27 cellular contexts compared by ENCODE assay signal in the genomic region with DNA sequence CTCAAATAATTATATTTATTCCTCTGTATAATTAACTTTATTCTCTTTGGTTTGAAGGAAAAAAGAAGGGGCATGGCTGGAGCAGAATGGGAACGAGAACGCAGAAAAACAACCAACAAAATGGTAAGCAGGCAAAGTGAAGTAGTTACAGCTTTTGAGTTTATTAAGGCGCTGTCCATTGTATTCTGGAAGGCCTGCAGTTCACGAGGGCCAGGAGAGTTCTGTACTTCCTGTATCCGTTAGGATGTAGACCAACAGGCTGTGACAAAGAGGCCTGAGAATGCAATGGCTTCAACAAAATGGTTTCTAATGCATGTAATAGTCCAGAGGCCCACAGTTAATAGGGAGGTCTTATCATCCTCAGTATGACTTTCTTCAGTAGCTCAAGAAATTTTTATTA.
"Had no signal": no experiment of that assay in that cellular context is flagged by ENCODE, and none has a peak within 500 bp of the region (broad histone marks: within the 10 kb centered on the region; RNA-seq: fewer than 3 reads in every experiment).

No MANE protein-coding gene starts in this region.

- ATAC-seq: activated naive CD4-positive, alpha-beta T cell treated with anti-CD3 and anti-CD28 coated beads, Interleukin-2, amount 50 U/mL, for 72 hours; activated T-cell treated with anti-CD3 and anti-CD28 coated beads, Interleukin-2, amount 50 U/mL, for 72 hours; effector memory CD8-positive, alpha-beta T cell; esophagus mucosa had no signal

- H3K27ac Mint-ChIP-seq: activated CD4-positive, alpha-beta memory T cell treated with anti-CD3 and anti-CD28 coated beads, Interleukin-2, amount 10 ng/mL, durations not matched to agents 7 days and 5 days; activated CD4-positive, alpha-beta T cell treated with anti-CD3 and anti-CD28 coated beads, Interleukin-2, amount 10 ng/mL, durations not matched to agents 7 days and 5 days; activated naive CD4-positive, alpha-beta T cell treated with anti-CD3 and anti-CD28 coated beads, Interleukin-2, amount 10 ng/mL, durations not matched to agents 7 days and 5 days; activated naive CD4-positive, alpha-beta T cell treated with anti-CD3 and anti-CD28 coated beads, Interleukin-2, amount 50 U/mL, for 72 hours; activated naive CD8-positive, alpha-beta T cell treated with anti-CD3 and anti-CD28 coated beads, Interleukin-2, amount 10 ng/mL, durations not matched to agents 7 days and 5 days; activated T-cell treated with anti-CD3 and anti-CD28 coated beads, Interleukin-2, amount 50 U/mL, for 24 hours; activated T-cell treated with anti-CD3 and anti-CD28 coated beads, Interleukin-2, amount 50 U/mL, for 72 hours; brain; dendritic cell treated with granulocyte-macrophage colony-stimulating factor and Interleukin-4, amounts not matched to agents 40 ng/mL and 50 ng/mL, for 4 days had no signal

- H3K27me3 Mint-ChIP-seq: activated CD4-positive, alpha-beta memory T cell treated with anti-CD3 and anti-CD28 coated beads, Interleukin-2, amount 10 ng/mL, durations not matched to agents 7 days and 5 days; activated CD4-positive, alpha-beta T cell treated with anti-CD3 and anti-CD28 coated beads, Interleukin-2, amount 10 ng/mL, durations not matched to agents 7 days and 5 days; activated naive CD4-positive, alpha-beta T cell treated with anti-CD3 and anti-CD28 coated beads, Interleukin-2, amount 10 ng/mL, durations not matched to agents 7 days and 5 days; activated naive CD8-positive, alpha-beta T cell treated with anti-CD3 and anti-CD28 coated beads, Interleukin-2, amount 10 ng/mL, durations not matched to agents 7 days and 5 days; activated T-cell treated with anti-CD3 and anti-CD28 coated beads, Interleukin-2, amount 50 U/mL, for 24 hours; central memory CD8-positive, alpha-beta T cell; dendritic cell treated with granulocyte-macrophage colony-stimulating factor and Interleukin-4, amounts not matched to agents 40 ng/mL and 50 ng/mL, for 4 days; effector memory CD8-positive, alpha-beta T cell had no signal

- H3K4me1 ChIP-seq: ascending aorta, breast epithelium had no signal

- H3K4me3 ChIP-seq: ascending aorta, breast epithelium, coronary artery had no signal

- H3K9me3 Mint-ChIP-seq: activated CD4-positive, alpha-beta memory T cell treated with anti-CD3 and anti-CD28 coated beads, Interleukin-2, amount 10 ng/mL, durations not matched to agents 7 days and 5 days; activated CD4-positive, alpha-beta T cell treated with anti-CD3 and anti-CD28 coated beads, Interleukin-2, amount 10 ng/mL, durations not matched to agents 7 days and 5 days; activated naive CD4-positive, alpha-beta T cell treated with anti-CD3 and anti-CD28 coated beads, Interleukin-2, amount 10 ng/mL, durations not matched to agents 7 days and 5 days; activated naive CD4-positive, alpha-beta T cell treated with anti-CD3 and anti-CD28 coated beads, Interleukin-2, amount 50 U/mL, for 72 hours; activated naive CD8-positive, alpha-beta T cell treated with anti-CD3 and anti-CD28 coated beads, Interleukin-2, amount 10 ng/mL, durations not matched to agents 7 days and 5 days; activated T-cell treated with anti-CD3 and anti-CD28 coated beads, Interleukin-2, amount 50 U/mL, for 24 hours; activated T-cell treated with anti-CD3 and anti-CD28 coated beads, Interleukin-2, amount 50 U/mL, for 72 hours; central memory CD8-positive, alpha-beta T cell; dendritic cell treated with granulocyte-macrophage colony-stimulating factor and Interleukin-4, amounts not matched to agents 40 ng/mL and 50 ng/mL, for 4 days; effector memory CD8-positive, alpha-beta T cell had no signal

- H3K9me3 ChIP-seq: ascending aorta, breast epithelium had no signal

- H3K36me3 Mint-ChIP-seq: brain had no signal

- H3K27me3 ChIP-seq: ascending aorta, breast epithelium had no signal

- H3K4me1 Mint-ChIP-seq: activated CD4-positive, alpha-beta T cell treated with anti-CD3 and anti-CD28 coated beads, Interleukin-2, amount 10 ng/mL, durations not matched to agents 7 days and 5 days; brain had no signal

- H3K4me3 Mint-ChIP-seq: activated CD4-positive, alpha-beta memory T cell treated with anti-CD3 and anti-CD28 coated beads, Interleukin-2, amount 10 ng/mL, durations not matched to agents 7 days and 5 days; activated CD4-positive, alpha-beta T cell treated with anti-CD3 and anti-CD28 coated beads, Interleukin-2, amount 10 ng/mL, durations not matched to agents 7 days and 5 days; activated naive CD4-positive, alpha-beta T cell treated with anti-CD3 and anti-CD28 coated beads, Interleukin-2, amount 10 ng/mL, durations not matched to agents 7 days and 5 days; activated naive CD8-positive, alpha-beta T cell treated with anti-CD3 and anti-CD28 coated beads, Interleukin-2, amount 10 ng/mL, durations not matched to agents 7 days and 5 days; activated T-cell treated with anti-CD3 and anti-CD28 coated beads, Interleukin-2, amount 50 U/mL, for 24 hours; activated T-cell treated with anti-CD3 and anti-CD28 coated beads, Interleukin-2, amount 50 U/mL, for 72 hours; brain; central memory CD8-positive, alpha-beta T cell; dendritic cell treated with granulocyte-macrophage colony-stimulating factor and Interleukin-4, amounts not matched to agents 40 ng/mL and 50 ng/mL, for 4 days; effector memory CD8-positive, alpha-beta T cell had no signal

- H3K27ac ChIP-seq: ascending aorta, breast epithelium, coronary artery had no signal

- DNase-seq: activated CD4-positive, alpha-beta memory T cell treated with anti-CD3 and anti-CD28 coated beads, Interleukin-2, amount 10 ng/mL, durations not matched to agents 7 days and 5 days; activated CD4-positive, alpha-beta T cell treated with anti-CD3 and anti-CD28 coated beads for 1 hour; activated CD4-positive, alpha-beta T cell treated with anti-CD3 and anti-CD28 coated beads for 4 hours; activated CD4-positive, alpha-beta T cell treated with anti-CD3 and anti-CD28 coated beads, Interleukin-2, amount 10 ng/mL, durations not matched to agents 7 days and 5 days; activated CD4-positive, alpha-beta T cell treated with anti-CD3 and anti-CD28 coated beads, Interleukin-2, amount 50 U/mL, for 4 hours; activated CD4-positive, CD25-positive, alpha-beta regulatory T cell; activated CD8-positive, alpha-beta memory T cell treated with anti-CD3 and anti-CD28 coated beads, Interleukin-2, amount 50 U/mL, for 48 hours; activated gamma-delta T cell; activated naive CD4-positive, alpha-beta T cell; activated naive CD4-positive, alpha-beta T cell treated with anti-CD3 and anti-CD28 coated beads, Interleukin-2, amount 10 ng/mL, durations not matched to agents 7 days and 5 days; activated naive CD8-positive, alpha-beta T cell treated with anti-CD3 and anti-CD28 coated beads, Interleukin-2, amount 10 ng/mL, durations not matched to agents 7 days and 5 days; activated T-cell treated with anti-CD3 and anti-CD28 coated beads for 4 hours; activated T-cell treated with anti-CD3 and anti-CD28 coated beads, Interleukin-2, amount 50 U/mL, for 24 hours; activated T-cell treated with anti-CD3 and anti-CD28 coated beads, Interleukin-2, amount 50 U/mL, for 72 hours; effector CD4-positive, alpha-beta T cell; effector memory CD8-positive, alpha-beta T cell; foreskin fibroblast; head of caudate nucleus; T-helper 2 cell had no signal

- H3K36me3 ChIP-seq: breast epithelium had no signal
